In genomic region chr4:126230244-126230643, GRCh38 we compare ENCODE assay signal across 15 cellular contexts.
DNase-seq lines count a peak whose midpoint lies in the region; ATAC-seq and FAIRE-seq lines count a peak whose summit lies in the region.
"Had no signal": no experiment of that assay in that cellular context is flagged by ENCODE, and none has a peak within 500 bp of the region (broad histone marks: within the 10 kb centered on the region; RNA-seq: fewer than 3 reads in every experiment).

No MANE protein-coding gene starts in this region.

- no peaks in the 10 kb centered on the region for H3K27me3 ChIP-seq in adipocyte (replicated peaks; ENCODE audit: control insufficient read depth, insufficient read depth, low read length)

- DNase-seq in DMS53 (lab: John Stamatoyannopoulos, UW) (peak; percentile 5), DMS53 treated with DMSO at 0.1 percent for 48 hours (lab: John Stamatoyannopoulos, UW; ENCODE audit: unreplicated experiment) (no peak), adipocyte (ENCODE audit: low read depth) (peak; percentile 15), fibroblast of peridontal ligament (ENCODE audit: extremely low read depth) (peak; percentile 22), RCC 7860 (ENCODE audit: low spot score) (no peak), LoVo (ENCODE audit: low spot score) (no peak), NCI-H1930 (lab: John Stamatoyannopoulos, UW) (no peak)
- DNase-seq: AML-193; Caco-2; CD4-positive, alpha-beta T cell; DMS79 treated with DMSO at 0.1 percent for 48 hours; GF-D8; HCEC 1CT had no signal

- peaks cover 3% of the 10 kb centered on the region for H3K4me1 ChIP-seq in adipocyte (ENCODE audit: control insufficient read depth, insufficient read depth, low read length)
- H3K4me1 ChIP-seq: A549, Caco-2 had no signal

- peaks cover 16% of the 10 kb centered on the region for H3K9me3 ChIP-seq in adipocyte (ENCODE audit: control insufficient read depth, low read length)
- H3K9me3 ChIP-seq: A549, Caco-2 had no signal

- no peak overlapping the region for H3K9ac ChIP-seq in adipocyte (ENCODE audit: low read length)

- H3K36me3 ChIP-seq in adipocyte (ENCODE audit: control insufficient read depth, insufficient read depth, low read length, severe bottlenecking) = no peaks in the 10 kb centered on the region

- FAIRE-seq in RCC 7860 (lab: Jason Lieb, UNC) = no peak
- FAIRE-seq: A549 had no signal

- H3K4me3 ChIP-seq in adipocyte (ENCODE audit: low read length) = no peak overlapping the region
- H3K4me3 ChIP-seq: A549 had no signal

- no peak for ATAC-seq in HG03135 (IDR thresholded peaks at IDR 0.05; ENCODE audit: unreplicated experiment)
- ATAC-seq: A549 had no signal

Comparison
In these comparisons a context has a peak if more than half of its experiments do, and no peak if none do; other contexts are left out.
1. DNase-seq: peak in DMS53 (single experiment), adipocyte (single experiment) and fibroblast of peridontal ligament (single experiment); none in DMS53 treated with DMSO at 0.1 percent for 48 hours (single experiment), RCC 7860 (single experiment), LoVo (single experiment) and NCI-H1930 (0 of 2).